In the genomic region with DNA sequence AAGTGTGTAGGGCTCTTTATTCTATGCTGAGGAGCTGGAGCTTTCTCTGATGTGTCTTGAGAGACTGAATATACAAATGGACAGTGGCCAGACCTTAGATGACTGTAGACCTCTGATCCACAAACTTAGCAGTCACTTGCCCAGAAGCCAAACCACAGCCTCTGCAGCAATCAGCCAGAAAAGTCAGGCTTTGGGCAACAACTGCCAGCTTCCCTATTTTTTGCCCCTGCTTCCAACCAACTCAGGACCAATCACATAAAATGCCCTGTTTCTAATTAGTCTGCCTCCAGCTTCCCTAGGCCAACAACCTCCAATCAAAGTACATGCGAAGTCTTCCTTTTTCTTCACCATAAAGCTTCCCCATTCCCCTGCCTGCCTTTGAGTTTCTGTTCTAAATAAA, we compare ENCODE assay signal across 13 cellular contexts. TPM values are rescaled to one million over a fixed set of nuclear protein-coding genes. Genes with fewer than 3 reads are reported as not detected.
DNase-seq lines count a peak whose midpoint lies in the region; ATAC-seq lines count a peak whose summit lies in the region.
"Had no signal": no experiment of that assay in that cellular context is flagged by ENCODE, and none has a peak within 500 bp of the region (broad histone marks: within the 10 kb centered on the region; RNA-seq: fewer than 3 reads in every experiment).

No MANE protein-coding gene starts in this region.

- peak; percentile 26 for ATAC-seq in effector memory CD8-positive, alpha-beta T cell (replicated peaks)
- ATAC-seq in HG02678 (IDR thresholded peaks at IDR 0.05; ENCODE audit: unreplicated experiment) (no peak), GM21515 (IDR thresholded peaks at IDR 0.05; ENCODE audit: unreplicated experiment) (no peak)

- H3K27me3 Mint-ChIP-seq in effector memory CD8-positive, alpha-beta T cell, result peaks cover 42 to 43% of the 10 kb centered on the region in 2 donors

- H3K36me3 Mint-ChIP-seq in effector memory CD8-positive, alpha-beta T cell (ENCODE audit: insufficient read depth), result no peaks in the 10 kb centered on the region
- H3K36me3 Mint-ChIP-seq: naive B cell had no signal

- DNase-seq in AG20443 (ENCODE audit: low spot score) (peak; percentile 68), NOMO-1 treated with dmso at 0.1 percent for 144 hours (lab: John Stamatoyannopoulos, UW; ENCODE audit: unreplicated experiment) (peak; percentile 93), mesenteric fat pad (ENCODE audit: low spot score) (peak; percentile 69), germinal center (ENCODE audit: low spot score) (no peak)
- DNase-seq in effector memory CD8-positive, alpha-beta T cell, result no peak
- no peak for DNase-seq in activated CD4-positive, CD25-positive, alpha-beta regulatory T cell (lab: John Stamatoyannopoulos, UW)
- DNase-seq: activated B cell treated with CpG ODN at 0.5 μM for 24 hours; IMR-90; naive B cell; NCI-H2081 treated with DMSO at 0.1 percent for 48 hours; stimulated activated naive CD4-positive, alpha-beta T cell treated with Interleukin-2 at 50 U/mL for 16 hours had no signal

- no peak overlapping the region for H3K4me3 Mint-ChIP-seq in effector memory CD8-positive, alpha-beta T cell
- H3K4me3 Mint-ChIP-seq: activated B cell treated with CpG ODN at 0.5 μM for 24 hours, naive B cell had no signal

- H3K9me3 Mint-ChIP-seq in effector memory CD8-positive, alpha-beta T cell, result no peaks in the 10 kb centered on the region
- H3K9me3 Mint-ChIP-seq: activated B cell treated with CpG ODN at 0.5 μM for 24 hours had no signal

- no peaks in the 10 kb centered on the region for H3K4me1 Mint-ChIP-seq in effector memory CD8-positive, alpha-beta T cell (ENCODE audit: low read depth in 2 of 2)
- H3K4me1 Mint-ChIP-seq: activated B cell treated with CpG ODN at 0.5 μM for 24 hours had no signal

- no peak overlapping the region for H3K27ac Mint-ChIP-seq in effector memory CD8-positive, alpha-beta T cell
- H3K27ac Mint-ChIP-seq: activated B cell treated with CpG ODN at 0.5 μM for 24 hours, naive B cell had no signal

RNA-seq across cellular contexts. Expression of gene CACUL1, which starts 37.7 kb away (rescaled TPM):
- 54.8 TPM for total RNA-seq in mesenteric fat pad

Comparison
In these comparisons a context has a peak if more than half of its experiments do, and no peak if none do; other contexts are left out.
1. DNase-seq: peak in AG20443 (single experiment), NOMO-1 treated with dmso at 0.1 percent for 144 hours (single experiment) and mesenteric fat pad (single experiment); none in effector memory CD8-positive, alpha-beta T cell (0 of 3), activated CD4-positive, CD25-positive, alpha-beta regulatory T cell (0 of 4) and germinal center (single experiment).